Comparison of ENCODE assay signal across 1 cellular context in genomic region chr10:23146069-23146657, GRCh38.
TF ChIP-seq lines count a peak whose summit lies in the region.

No MANE protein-coding gene starts in this region.

TF ChIP-seq in GM23338, 12 proteins besides CTCF, POLR2A, EP300 and RAD21 (continued from another document):
- no peak for TF ChIP-seq REST (IDR thresholded peaks at IDR 0.05; ENCODE audit: unreplicated experiment)
